Comparison of ENCODE assay signal across 28 cellular contexts in the genomic region with DNA sequence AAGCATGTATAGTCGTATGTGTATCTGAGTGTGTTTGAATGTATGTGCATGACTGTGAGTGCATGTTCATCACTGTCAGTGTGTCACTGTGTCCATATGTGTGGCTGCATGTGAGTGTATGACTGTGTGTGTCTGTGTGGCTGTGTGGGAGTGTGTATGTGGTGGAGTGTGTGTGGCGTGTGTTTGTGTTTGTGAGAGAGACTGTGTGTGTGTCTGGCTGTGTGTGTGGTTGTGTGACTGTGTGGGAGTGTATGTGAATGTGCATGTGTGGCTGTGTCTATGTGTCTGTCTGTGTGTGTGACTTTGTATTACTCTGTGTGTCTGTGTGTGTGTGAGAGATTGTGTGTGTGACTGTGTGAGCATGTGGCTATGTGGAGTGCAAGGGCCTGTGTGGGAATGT.
"Had no signal": no experiment of that assay in that cellular context is flagged by ENCODE, and none has a peak within 500 bp of the region (broad histone marks: within the 10 kb centered on the region; RNA-seq: fewer than 3 reads in every experiment).

No MANE protein-coding gene starts in this region.

- H3K36me3 Mint-ChIP-seq: immature natural killer cell; naive B cell; natural killer cell treated with Interleukin-12 subunit alpha and Interleukin-12 subunit beta and Interleukin-15 and Interleukin-18, amount 100 ng/mL, for 72 hours; stimulated activated naive B cell treated with anti-CD40 and anti-IgM and Interleukin-4, amounts not matched to agents 10 μg/mL and 1 μg/mL and 100 μg/mL, for 72 hours had no signal

- H3K4me3 Mint-ChIP-seq: immature natural killer cell; naive B cell; natural killer cell treated with Interleukin-12 subunit alpha and Interleukin-12 subunit beta and Interleukin-15 and Interleukin-18, amount 100 ng/mL, for 72 hours; neural crest cell; stimulated activated naive B cell treated with anti-CD40 and anti-IgM and Interleukin-4, amounts not matched to agents 10 μg/mL and 1 μg/mL and 100 μg/mL, for 72 hours; stimulated activated naive CD8-positive, alpha-beta T cell treated with anti-CD3 and anti-CD28 coated beads, Interleukin-15, Interleukin-2, amounts not matched to agents 100 ng/mL and 50 ng/mL, for 24 hours had no signal

- DNase-seq: cortex of kidney; effector CD4-positive, alpha-beta T cell; foreskin fibroblast; gastrocnemius medialis; heart left ventricle; immature natural killer cell; islet precursor cell; left ventricle myocardium superior; lower lobe of right lung; mucosa of descending colon; naive B cell; stimulated activated CD4-positive, alpha-beta T cell treated with anti-CD3 and anti-CD28 coated beads, Interleukin-15, amount 100 ng/mL, for 24 hours; stimulated activated CD4-positive, alpha-beta T cell treated with anti-CD3 and anti-CD28 coated beads, Interleukin-2, amount 100 ng/mL, for 48 hours; stimulated activated naive B cell treated with anti-CD40 and anti-IgM and Interleukin-4, amounts not matched to agents 10 μg/mL and 1 μg/mL and 100 μg/mL, for 72 hours; upper lobe of left lung; uterus had no signal

- H3K27ac ChIP-seq: dorsolateral prefrontal cortex, epithelial cell of prostate, gastrocnemius medialis, heart left ventricle, hepatocyte, lower lobe of right lung, prostate gland, right atrium auricular region, skin epidermis, thoracic aorta, tibial nerve, upper lobe of left lung, uterus had no signal

- H3K27ac Mint-ChIP-seq: immature natural killer cell; naive B cell; natural killer cell treated with Interleukin-12 subunit alpha and Interleukin-12 subunit beta and Interleukin-15 and Interleukin-18, amount 100 ng/mL, for 72 hours; stimulated activated naive B cell treated with anti-CD40 and anti-IgM and Interleukin-4, amounts not matched to agents 10 μg/mL and 1 μg/mL and 100 μg/mL, for 72 hours; stimulated activated naive CD8-positive, alpha-beta T cell treated with anti-CD3 and anti-CD28 coated beads, Interleukin-15, Interleukin-2, amounts not matched to agents 100 ng/mL and 50 ng/mL, for 24 hours had no signal

- H3K4me1 Mint-ChIP-seq: immature natural killer cell; naive B cell; stimulated activated naive B cell treated with anti-CD40 and anti-IgM and Interleukin-4, amounts not matched to agents 10 μg/mL and 1 μg/mL and 100 μg/mL, for 72 hours had no signal

- H3K9me3 ChIP-seq: gastrocnemius medialis, heart left ventricle, lower lobe of right lung, mucosa of descending colon, prostate gland, right atrium auricular region, thoracic aorta, tibial nerve, upper lobe of left lung, uterus had no signal

- H2AFZ ChIP-seq: hepatocyte had no signal

- H3K4me2 ChIP-seq: hepatocyte had no signal

- H3K9me3 Mint-ChIP-seq: immature natural killer cell; naive B cell; natural killer cell treated with Interleukin-12 subunit alpha and Interleukin-12 subunit beta and Interleukin-15 and Interleukin-18, amount 100 ng/mL, for 72 hours; neural crest cell; stimulated activated naive CD8-positive, alpha-beta T cell treated with anti-CD3 and anti-CD28 coated beads, Interleukin-15, Interleukin-2, amounts not matched to agents 100 ng/mL and 50 ng/mL, for 24 hours had no signal

- H3K27me3 Mint-ChIP-seq: stimulated activated naive B cell treated with anti-CD40 and anti-IgM and Interleukin-4, amounts not matched to agents 10 μg/mL and 1 μg/mL and 100 μg/mL, for 72 hours had no signal

- H3K4me3 ChIP-seq: dorsolateral prefrontal cortex, gastrocnemius medialis, heart left ventricle, hepatocyte, lower lobe of right lung, mucosa of descending colon, prostate gland, right atrium auricular region, skin epidermis, thoracic aorta, tibial nerve, upper lobe of left lung, uterus had no signal

- H3K27me3 ChIP-seq: gastrocnemius medialis, right atrium auricular region, tibial nerve, upper lobe of left lung, uterus had no signal

- H3K36me3 ChIP-seq: gastrocnemius medialis, heart left ventricle, lower lobe of right lung, prostate gland, right atrium auricular region, thoracic aorta, tibial nerve, upper lobe of left lung, uterus had no signal

- H3K4me1 ChIP-seq: gastrocnemius medialis, heart left ventricle, lower lobe of right lung, prostate gland, right atrium auricular region, tibial nerve, upper lobe of left lung, uterus had no signal

- H3K79me2 ChIP-seq: hepatocyte had no signal

- ATAC-seq: esophagus mucosa; gastrocnemius medialis; heart left ventricle; left ventricle myocardium superior; lower lobe of right lung; mucosa of descending colon; stimulated activated naive B cell treated with anti-CD40 and anti-IgM and Interleukin-4, amounts not matched to agents 10 μg/mL and 1 μg/mL and 100 μg/mL, for 72 hours had no signal
